ENCODE assay signal across 8 cellular contexts in genomic region chr1:185694081-185694480, GRCh38. TPM values are rescaled to one million over a fixed set of nuclear protein-coding genes. Genes with fewer than 3 reads are reported as not detected.
DNase-seq lines count a peak whose midpoint lies in the region; ATAC-seq and TF ChIP-seq lines count a peak whose summit lies in the region.

No MANE protein-coding gene starts in this region.

- POLR2A ChIA-PET in CD4-positive, alpha-beta T cell (lab: Charles Lee), result interaction anchor here (0.7 to 4.3 kb wide), 7 partner anchors 9 to 538 kb away, joined by 3 to 32 read pairs (median 4); partner anchors contain the start of genes IVNS1ABP, SWT1 and TRMT1L

- intact Hi-C loops in CD4-positive, alpha-beta T cell (cut with DNase I, micrococcal nuclease), result loop anchor here (2.0 to 5.0 kb wide), 2 partner anchors 455 to 712 kb away; no protein-coding TSS in a partner anchor

- H3K9me3 Mint-ChIP-seq in CD4-positive, alpha-beta T cell, result no peaks in the 10 kb centered on the region
- H3K9me3 Mint-ChIP-seq in activated T-cell treated with anti-CD3 and anti-CD28 coated beads, Interleukin-2, amount 50 U/mL, for 72 hours, result peaks cover 0 to 2% of the 10 kb centered on the region in 2 donors

- CTCF ChIA-PET in CD4-positive, alpha-beta T cell (lab: Charles Lee), result interaction anchor here (1.0 to 3.0 kb wide), 3 partner anchors 58 to 456 kb away, joined by 3 to 9 read pairs (median 3); partner anchors contain the start of gene IVNS1ABP

- H3K27me3 ChIP-seq in CD4-positive, alpha-beta T cell (ENCODE audit: control insufficient read depth, insufficient read depth, low read length), result no peaks in the 10 kb centered on the region

- DNase-seq in CD4-positive, alpha-beta T cell, result peak in 1 of 10 experiments; percentile 6
- DNase-seq in GM19240 (ENCODE audit: insufficient read length, low spot score), result peak; percentile 27
- peak in 1 of 2 donors; percentile 35 for DNase-seq in activated T-cell treated with anti-CD3 and anti-CD28 coated beads, Interleukin-2, amount 50 U/mL, for 72 hours
- DNase-seq in lung microvascular endothelial cell (ENCODE audit: low read depth in 2 of 2), result peak; percentile 32 to 67
- DNase-seq in NCI-H526 (lab: John Stamatoyannopoulos, UW), result no peak
- DNase-seq in NCI-H748 treated with DMSO at 0.1 percent for 48 hours (lab: John Stamatoyannopoulos, UW), result no peak
- DNase-seq in NCI-H2227 treated with DMSO at 0.1 percent for 48 hours (lab: John Stamatoyannopoulos, UW), result no peak

- ATAC-seq in CD4-positive, alpha-beta T cell (ENCODE audit: poor library complexity), result peak; percentile 44
- peak; percentile 96 for ATAC-seq in HG03280 (IDR thresholded peaks at IDR 0.05; ENCODE audit: unreplicated experiment)
- peak; percentile 43 to 50 for ATAC-seq in activated T-cell treated with anti-CD3 and anti-CD28 coated beads, Interleukin-2, amount 50 U/mL, for 72 hours (replicated peaks in 1 of 2)

- peak overlapping the region; percentile 45 for H3K27ac ChIP-seq in CD4-positive, alpha-beta T cell (ENCODE audit: low read depth, low read length)

- H3K9me3 ChIP-seq in CD4-positive, alpha-beta T cell (ENCODE audit: control insufficient read depth, low read length), result no peaks in the 10 kb centered on the region

- peaks cover 5% of the 10 kb centered on the region for H3K27me3 Mint-ChIP-seq in CD4-positive, alpha-beta T cell
- H3K27me3 Mint-ChIP-seq in activated T-cell treated with anti-CD3 and anti-CD28 coated beads, Interleukin-2, amount 50 U/mL, for 72 hours (ENCODE audit: low read depth), result peaks cover 7% of the 10 kb centered on the region

- TF ChIP-seq CTCF in CD4-positive, alpha-beta T cell (IDR thresholded peaks at IDR 0.05), result no peak

- peak overlapping the region; percentile 78 for H3K4me3 Mint-ChIP-seq in CD4-positive, alpha-beta T cell
- H3K4me3 Mint-ChIP-seq in activated T-cell treated with anti-CD3 and anti-CD28 coated beads, Interleukin-2, amount 50 U/mL, for 72 hours, result peak overlapping the region; percentile 72 to 91

- peak overlapping the region; percentile 84 for H3K27ac Mint-ChIP-seq in CD4-positive, alpha-beta T cell
- peak overlapping the region; percentile 98 for H3K27ac Mint-ChIP-seq in activated T-cell treated with anti-CD3 and anti-CD28 coated beads, Interleukin-2, amount 50 U/mL, for 72 hours

- H3K36me3 Mint-ChIP-seq in CD4-positive, alpha-beta T cell (ENCODE audit: low read depth), result no peaks in the 10 kb centered on the region
- peaks cover 2 to 8% of the 10 kb centered on the region in 2 donors for H3K36me3 Mint-ChIP-seq in activated T-cell treated with anti-CD3 and anti-CD28 coated beads, Interleukin-2, amount 50 U/mL, for 72 hours (ENCODE audit: insufficient read depth in 2 of 2)

- H3K4me1 Mint-ChIP-seq in CD4-positive, alpha-beta T cell (ENCODE audit: low read depth), result peaks cover 23% of the 10 kb centered on the region
- peaks cover 13% of the 10 kb centered on the region for H3K4me1 Mint-ChIP-seq in activated T-cell treated with anti-CD3 and anti-CD28 coated beads, Interleukin-2, amount 50 U/mL, for 72 hours (ENCODE audit: low read depth)

RNA-seq across cellular contexts. Expression of gene HMCN1, which starts 40.1 kb away (rescaled TPM):
- total RNA-seq in CD4-positive, alpha-beta T cell, result under 1 TPM; 0.14 TPM
- under 1 TPM; 0.05 to 0.12 TPM for total RNA-seq in activated T-cell treated with anti-CD3 and anti-CD28 coated beads, Interleukin-2, amount 50 U/mL, for 72 hours
- total RNA-seq in lung microvascular endothelial cell, result 4.4 and 13.3 TPM in 2 replicates

Comparison
In these comparisons a context has a peak if more than half of its experiments do, and no peak if none do; other contexts are left out.
1. ATAC-seq: peak in every context shown above with its lines; median percentile 96 in HG03280; 46 in activated T-cell treated with anti-CD3 and anti-CD28 coated beads, Interleukin-2, amount 50 U/mL, for 72 hours; 44 in CD4-positive, alpha-beta T cell.
2. DNase-seq: peak in GM19240 (single experiment) and lung microvascular endothelial cell (2 of 2); none in NCI-H526 (0 of 2), NCI-H748 treated with DMSO at 0.1 percent for 48 hours (single experiment) and NCI-H2227 treated with DMSO at 0.1 percent for 48 hours (single experiment).